31 cellular contexts compared by ENCODE assay signal in genomic region chr21:16713331-16714114, GRCh38.
A peak's percentile ranks its signal among the peaks of the same experiment; 100 is the strongest.
DNase-seq lines count a peak whose midpoint lies in the region; ATAC-seq and TF ChIP-seq lines count a peak whose summit lies in the region.
"Had no signal": no experiment of that assay in that cellular context is flagged by ENCODE, and none has a peak within 500 bp of the region (broad histone marks: within the 10 kb centered on the region; RNA-seq: fewer than 3 reads in every experiment).

No MANE protein-coding gene starts in this region.

- no peaks in the 10 kb centered on the region for H3K36me3 Mint-ChIP-seq in Calu3 (ENCODE audit: insufficient read depth, unreplicated experiment)
- H3K36me3 Mint-ChIP-seq: activated naive CD8-positive, alpha-beta T cell treated with anti-CD3 and anti-CD28 coated beads, Interleukin-2, amount 10 ng/mL, durations not matched to agents 7 days and 5 days; brain; CD4-positive, CD25-positive, alpha-beta regulatory T cell; memory B cell; naive B cell; stimulated activated effector memory CD8-positive, alpha-beta T cell treated with anti-CD3 and anti-CD28 coated beads, Interleukin-12 subunit alpha, Interleukin-12 subunit beta, amount 100 ng/mL, for 72 hours had no signal

- no peak overlapping the region for H3K27ac Mint-ChIP-seq in Calu3 (ENCODE audit: unreplicated experiment)
- H3K27ac Mint-ChIP-seq: activated naive CD8-positive, alpha-beta T cell treated with anti-CD3 and anti-CD28 coated beads, Interleukin-2, amount 10 ng/mL, durations not matched to agents 7 days and 5 days; activated T-helper 17 cell treated with anti-CD3 and anti-CD28 coated beads, Interleukin-2, amount 50 U/mL, for 72 hours; CD4-positive, CD25-positive, alpha-beta regulatory T cell; memory B cell; stimulated activated effector memory CD8-positive, alpha-beta T cell treated with anti-CD3 and anti-CD28 coated beads, Interleukin-12 subunit alpha, Interleukin-12 subunit beta, amount 100 ng/mL, for 72 hours had no signal

- intact Hi-C loops in sciatic nerve (cut with DNase I), result no loop called here
- intact Hi-C loops in Calu3 (cut with micrococcal nuclease; ENCODE audit: unreplicated experiment), result no loop called here

- H3K36me3 ChIP-seq in adipocyte (ENCODE audit: control insufficient read depth, insufficient read depth, low read length, severe bottlenecking) (no peaks in the 10 kb centered on the region), brain microvascular endothelial cell (replicated peaks) (no peaks in the 10 kb centered on the region)
- H3K36me3 ChIP-seq: colonic mucosa, spleen, upper lobe of right lung had no signal

- no peak overlapping the region for H3K4me3 Mint-ChIP-seq in Calu3 (ENCODE audit: low read depth, unreplicated experiment)
- H3K4me3 Mint-ChIP-seq: activated naive CD8-positive, alpha-beta T cell treated with anti-CD3 and anti-CD28 coated beads, Interleukin-2, amount 10 ng/mL, durations not matched to agents 7 days and 5 days; activated T-helper 17 cell treated with anti-CD3 and anti-CD28 coated beads, Interleukin-2, amount 50 U/mL, for 72 hours; brain; CD4-positive, CD25-positive, alpha-beta regulatory T cell; memory B cell; naive B cell; stimulated activated effector memory CD8-positive, alpha-beta T cell treated with anti-CD3 and anti-CD28 coated beads, Interleukin-12 subunit alpha, Interleukin-12 subunit beta, amount 100 ng/mL, for 72 hours had no signal

- H3K27me3 Mint-ChIP-seq in Calu3 (ENCODE audit: unreplicated experiment), result no peaks in the 10 kb centered on the region
- H3K27me3 Mint-ChIP-seq: activated naive CD8-positive, alpha-beta T cell treated with anti-CD3 and anti-CD28 coated beads, Interleukin-2, amount 10 ng/mL, durations not matched to agents 7 days and 5 days; activated T-helper 17 cell treated with anti-CD3 and anti-CD28 coated beads, Interleukin-2, amount 50 U/mL, for 72 hours; CD4-positive, CD25-positive, alpha-beta regulatory T cell; memory B cell; naive B cell had no signal

- no TSS peak for BruUV-seq in Calu3 (replicated peaks; lab: Mats Ljungman, UMichigan)

- in situ Hi-C loops in brain microvascular endothelial cell (cut with HindIII; ENCODE audit: low pct_ligation_motif_present, low sequenced_read_pairs), result no loop called here

- H3K4me3 ChIP-seq in AG10803 (ENCODE audit: low read length) (no peak overlapping the region), adipocyte (ENCODE audit: low read length) (peak overlapping the region; percentile 36), brain microvascular endothelial cell (ENCODE audit: low read depth, low read length) (no peak overlapping the region)
- H3K4me3 ChIP-seq: colonic mucosa, spleen, upper lobe of right lung had no signal

- H3K27ac ChIP-seq in brain microvascular endothelial cell, result no peak overlapping the region
- H3K27ac ChIP-seq: colonic mucosa, spleen, upper lobe of right lung had no signal

- ATAC-seq in sciatic nerve, result peak; percentile 31
- ATAC-seq: activated T-helper 17 cell treated with anti-CD3 and anti-CD28 coated beads, Interleukin-2, amount 50 U/mL, for 72 hours; HCT116; left cardiac atrium; stimulated activated effector memory CD8-positive, alpha-beta T cell treated with anti-CD3 and anti-CD28 coated beads, Interleukin-12 subunit alpha, Interleukin-12 subunit beta, amount 100 ng/mL, for 72 hours; upper lobe of right lung had no signal

- H3K9me3 Mint-ChIP-seq in Calu3 (ENCODE audit: low read depth, unreplicated experiment), result no peaks in the 10 kb centered on the region

- no peak for TF ChIP-seq CTCF in AG10803 (conservative IDR thresholded peaks at IDR 0.05; ENCODE audit: low read length)
- no peak for TF ChIP-seq CTCF in Calu3 (IDR thresholded peaks at IDR 0.05; ENCODE audit: unreplicated experiment)
- no peak for TF ChIP-seq CTCF in brain microvascular endothelial cell (IDR thresholded peaks at IDR 0.05; ENCODE audit: low read depth, low read length, missing control alignments)

- H3K4me1 ChIP-seq in adipocyte (ENCODE audit: control insufficient read depth, insufficient read depth, low read length), result peaks cover 28% of the 10 kb centered on the region
- H3K4me1 ChIP-seq: colonic mucosa, spleen, upper lobe of right lung had no signal

- H3K9me3 ChIP-seq in adipocyte (ENCODE audit: control insufficient read depth, low read length), result no peaks in the 10 kb centered on the region
- H3K9me3 ChIP-seq: colonic mucosa, upper lobe of right lung had no signal

- H3K4me1 Mint-ChIP-seq in Calu3 (ENCODE audit: low read depth, unreplicated experiment), result no peaks in the 10 kb centered on the region
- H3K4me1 Mint-ChIP-seq: activated naive CD8-positive, alpha-beta T cell treated with anti-CD3 and anti-CD28 coated beads, Interleukin-2, amount 10 ng/mL, durations not matched to agents 7 days and 5 days; activated T-helper 17 cell treated with anti-CD3 and anti-CD28 coated beads, Interleukin-2, amount 50 U/mL, for 72 hours; CD4-positive, CD25-positive, alpha-beta regulatory T cell; memory B cell; naive B cell; stimulated activated effector memory CD8-positive, alpha-beta T cell treated with anti-CD3 and anti-CD28 coated beads, Interleukin-12 subunit alpha, Interleukin-12 subunit beta, amount 100 ng/mL, for 72 hours had no signal

- H3K9ac ChIP-seq in adipocyte (ENCODE audit: low read length), result no peak overlapping the region

- CTCF ChIA-PET in Calu3 (lab: Charles Lee), result no interaction called here

- DNase-seq in AG10803 (ENCODE audit: low read depth), result peak; percentile 13
- DNase-seq in adipocyte (ENCODE audit: low read depth), result peak; percentile 19
- peak; percentile 73 for DNase-seq in fibroblast of peridontal ligament (ENCODE audit: extremely low read depth)
- no peak for DNase-seq in sciatic nerve (ENCODE audit: low spot score)
- no peak for DNase-seq in SW 1271 (lab: John Stamatoyannopoulos, UW)
- DNase-seq in Calu3, result no peak
- no peak for DNase-seq in brain microvascular endothelial cell
- DNase-seq in GDM1 (lab: John Stamatoyannopoulos, UW), result no peak
- DNase-seq: activated CD4-positive, alpha-beta T cell treated with anti-CD3 and anti-CD28 coated beads, Interleukin-2, amount 50 U/mL, for 48 hours; activated CD4-positive, CD25-positive, alpha-beta regulatory T cell; activated CD8-positive, alpha-beta memory T cell treated with anti-CD3 and anti-CD28 coated beads, Interleukin-2, amount 50 U/mL, for 4 hours; activated naive CD8-positive, alpha-beta T cell treated with anti-CD3 and anti-CD28 coated beads, Interleukin-2, amount 10 ng/mL, durations not matched to agents 7 days and 5 days; CD4-positive, CD25-positive, alpha-beta regulatory T cell; colonic mucosa; foreskin melanocyte; left cardiac atrium; naive B cell; NCI-H1105; NCI-H2029 treated with DMSO at 0.1 percent for 48 hours; NCI-H345; NCI-H748 treated with DMSO at 0.1 percent for 48 hours; occipital lobe; OCI-M1; spleen; stimulated activated CD4-positive, alpha-beta T cell treated with anti-CD3 and anti-CD28 coated beads, Interleukin-2, amount 100 ng/mL, for 48 hours; upper lobe of right lung had no signal

- H3K27me3 ChIP-seq in adipocyte (replicated peaks; ENCODE audit: control insufficient read depth, insufficient read depth, low read length) (no peaks in the 10 kb centered on the region), brain microvascular endothelial cell (replicated peaks) (no peaks in the 10 kb centered on the region)
- H3K27me3 ChIP-seq: colonic mucosa, spleen, upper lobe of right lung had no signal

Comparison
In these comparisons a context has a peak if more than half of its experiments do, and no peak if none do; other contexts are left out.
1. DNase-seq: peak in AG10803 (single experiment), adipocyte (single experiment) and fibroblast of peridontal ligament (single experiment); none in sciatic nerve (single experiment), SW 1271 (0 of 2), Calu3 (single experiment), brain microvascular endothelial cell (single experiment) and GDM1 (single experiment).